1 cellular context compared by ENCODE assay signal in the genomic region with DNA sequence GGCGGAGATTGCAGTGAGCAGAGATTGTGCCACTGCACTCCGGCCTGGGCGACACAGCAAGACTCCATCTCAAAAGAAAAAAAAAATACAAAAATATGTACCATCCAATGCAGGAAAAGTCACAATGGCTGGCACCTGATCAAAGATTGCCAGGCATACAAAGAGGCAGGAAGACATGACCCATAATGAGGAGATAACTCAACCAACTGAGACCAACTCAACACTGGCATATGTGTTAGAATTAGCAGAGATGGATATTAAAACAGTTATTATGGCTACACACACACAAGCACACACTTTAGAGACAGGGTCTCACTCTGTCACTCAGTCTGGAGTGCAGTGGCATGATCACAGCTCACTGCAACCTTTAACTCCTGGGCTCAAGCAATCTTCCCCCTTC.
TF ChIP-seq lines count a peak whose summit lies in the region.

No MANE protein-coding gene starts in this region.

TF ChIP-seq in endothelial cell of umbilical vein, 7 proteins besides CTCF, POLR2A, EP300 and RAD21:
- TF ChIP-seq POLR2AphosphoS5 (IDR thresholded peaks at IDR 0.05; ENCODE audit: insufficient read depth, low read depth, low read length) = no peak
- TF ChIP-seq, protein P1, sequence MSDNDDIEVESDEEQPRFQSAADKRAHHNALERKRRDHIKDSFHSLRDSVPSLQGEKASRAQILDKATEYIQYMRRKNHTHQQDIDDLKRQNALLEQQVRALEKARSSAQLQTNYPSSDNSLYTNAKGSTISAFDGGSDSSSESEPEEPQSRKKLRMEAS (IDR thresholded peaks at IDR 0.05; ENCODE audit: insufficient read depth, insufficient read length) = no peak
- no peak for TF ChIP-seq FOS (IDR thresholded peaks at IDR 0.05; ENCODE audit: borderline replicate concordance, insufficient read depth, low read length)
- TF ChIP-seq MYC (IDR thresholded peaks at IDR 0.05; ENCODE audit: low read depth, low read length) = no peak
- TF ChIP-seq GATA2 (IDR thresholded peaks at IDR 0.05; ENCODE audit: insufficient read depth, insufficient read length, low read depth, low read length) = no peak
- no peak for TF ChIP-seq EZH2 (IDR thresholded peaks at IDR 0.05; ENCODE audit: borderline replicate concordance, low read depth, low read length, severe bottlenecking)
- no peak for TF ChIP-seq JUN (IDR thresholded peaks at IDR 0.05; ENCODE audit: borderline replicate concordance, insufficient read depth, insufficient read length, low read depth)
